In genomic region chr9:93297659-93298497, GRCh38 we compare ENCODE assay signal across 14 cellular contexts.
A peak's percentile ranks its signal among the peaks of the same experiment; 100 is the strongest.
DNase-seq lines count a peak whose midpoint lies in the region; ATAC-seq and TF ChIP-seq lines count a peak whose summit lies in the region.
"Had no signal": no experiment of that assay in that cellular context is flagged by ENCODE, and none has a peak within 500 bp of the region (broad histone marks: within the 10 kb centered on the region; RNA-seq: fewer than 3 reads in every experiment).

No MANE protein-coding gene starts in this region.

- no peak for ATAC-seq in left lung

- no peaks in the 10 kb centered on the region for H3K4me1 Mint-ChIP-seq in brain
- H3K4me1 Mint-ChIP-seq in CD8-positive, alpha-beta memory T cell, result peaks cover 0 to 6% (median 5%) of the 10 kb centered on the region in 3 donors

- H3K27ac Mint-ChIP-seq in brain, result peak overlapping the region in 3 of 5 experiments; percentile 24 to 75 (median 61)
- H3K27ac Mint-ChIP-seq in CD8-positive, alpha-beta memory T cell, result peak overlapping the region in 2 of 8 donors; percentile 25 to 27
- H3K27ac Mint-ChIP-seq: activated CD4-positive, alpha-beta memory T cell treated with anti-CD3 and anti-CD28 coated beads for 36 hours; activated naive CD8-positive, alpha-beta T cell; T-helper 1 cell treated with Interleukin-12 subunit alpha and Interleukin-12 subunit beta and Interleukin-4 antibody, amounts not matched to agents 30 μg/mL and 1 μg/mL, for 36 hours had no signal

- peaks cover 4% of the 10 kb centered on the region for H3K27me3 Mint-ChIP-seq in brain
- peaks cover 4 to 20% of the 10 kb centered on the region in 2 donors for H3K27me3 Mint-ChIP-seq in CD8-positive, alpha-beta memory T cell
- H3K27me3 Mint-ChIP-seq: activated naive CD8-positive, alpha-beta T cell had no signal

- POLR2A ChIA-PET in HEK293T (lab: Yijun Ruan, JAX), result no interaction called here
- POLR2A ChIA-PET in CD8-positive, alpha-beta memory T cell (lab: Charles Lee), result no interaction called here

- H3K4me3 ChIP-seq in retinal pigment epithelial cell (ENCODE audit: low read length), result no peak overlapping the region
- no peak overlapping the region for H3K4me3 ChIP-seq in CD8-positive, alpha-beta memory T cell (ENCODE audit: low read length)
- H3K4me3 ChIP-seq in left lung, result no peak overlapping the region
- H3K4me3 ChIP-seq: MG63 had no signal

- peaks cover 26% of the 10 kb centered on the region for H3K36me3 Mint-ChIP-seq in brain
- no peaks in the 10 kb centered on the region for H3K36me3 Mint-ChIP-seq in CD8-positive, alpha-beta memory T cell
- H3K36me3 Mint-ChIP-seq: activated CD4-positive, alpha-beta memory T cell treated with anti-CD3 and anti-CD28 coated beads for 36 hours; activated naive CD8-positive, alpha-beta T cell had no signal

- peaks cover 0 to 2% (median 0%) of the 10 kb centered on the region in 5 experiments for H3K9me3 Mint-ChIP-seq in brain
- no peaks in the 10 kb centered on the region for H3K9me3 Mint-ChIP-seq in CD8-positive, alpha-beta memory T cell
- H3K9me3 Mint-ChIP-seq: activated CD4-positive, alpha-beta memory T cell treated with anti-CD3 and anti-CD28 coated beads for 36 hours; nephron progenitor cell; T-helper 1 cell treated with Interleukin-12 subunit alpha and Interleukin-12 subunit beta and Interleukin-4 antibody, amounts not matched to agents 30 μg/mL and 1 μg/mL, for 36 hours had no signal

- TF ChIP-seq CTCF in brain (conservative IDR thresholded peaks at IDR 0.05) (no peak), retinal pigment epithelial cell (conservative IDR thresholded peaks at IDR 0.05; ENCODE audit: low read depth, low read length) (peak; percentile 3), left lung (IDR thresholded peaks at IDR 0.05) (no peak)

- DNase-seq in NCI-H345 (lab: John Stamatoyannopoulos, UW), result peak; percentile 13
- no peak for DNase-seq in NCI-H345 treated with DMSO at 0.1 percent for 48 hours (lab: John Stamatoyannopoulos, UW; ENCODE audit: unreplicated experiment)
- peak; percentile 5 for DNase-seq in HEK293T (ENCODE audit: extremely low spot score)
- no peak for DNase-seq in retinal pigment epithelial cell (ENCODE audit: low read depth)
- no peak for DNase-seq in T-helper 2 cell
- no peak for DNase-seq in CD8-positive, alpha-beta memory T cell
- DNase-seq in left lung, result no peak
- DNase-seq: activated CD4-positive, alpha-beta memory T cell treated with anti-CD3 and anti-CD28 coated beads for 36 hours; MG63; nephron progenitor cell had no signal

- no peaks in the 10 kb centered on the region for H3K4me1 ChIP-seq in CD8-positive, alpha-beta memory T cell (ENCODE audit: insufficient read depth, low read length)
- H3K4me1 ChIP-seq in left lung, result peaks cover 0 to 5% of the 10 kb centered on the region in 2 donors

- no peaks in the 10 kb centered on the region for H3K36me3 ChIP-seq in CD8-positive, alpha-beta memory T cell (ENCODE audit: insufficient read depth, low read length)
- H3K36me3 ChIP-seq in left lung, result no peaks in the 10 kb centered on the region
- H3K36me3 ChIP-seq: MG63 had no signal

- no peaks in the 10 kb centered on the region for H3K27me3 ChIP-seq in CD8-positive, alpha-beta memory T cell (ENCODE audit: insufficient read depth, low read length, poor library complexity, severe bottlenecking)
- H3K27me3 ChIP-seq in left lung, result peaks cover 0 to 33% of the 10 kb centered on the region in 2 donors
- H3K27me3 ChIP-seq: MG63 had no signal

- intact Hi-C loops in left lung (cut with DNase I), result no loop called here

- CTCF ChIA-PET in HEK293T (lab: Yijun Ruan, JAX), result no interaction called here
- CTCF ChIA-PET in CD8-positive, alpha-beta memory T cell (lab: Charles Lee), result interaction anchor here (1.0 kb wide), 1 partner anchor 189 kb away, joined by 3 read pairs; no protein-coding TSS in a partner anchor

- H3K9me3 ChIP-seq in CD8-positive, alpha-beta memory T cell (ENCODE audit: low read length), result no peaks in the 10 kb centered on the region
- no peaks in the 10 kb centered on the region for H3K9me3 ChIP-seq in left lung
- H3K9me3 ChIP-seq: MG63 had no signal

- H3K27ac ChIP-seq in CD8-positive, alpha-beta memory T cell (ENCODE audit: low read depth, low read length), result no peak overlapping the region
- H3K27ac ChIP-seq in left lung, result no peak overlapping the region
- H3K27ac ChIP-seq: HL-60 had no signal

- no peak overlapping the region for H3K4me3 Mint-ChIP-seq in brain
- no peak overlapping the region for H3K4me3 Mint-ChIP-seq in CD8-positive, alpha-beta memory T cell
- H3K4me3 Mint-ChIP-seq: activated CD4-positive, alpha-beta memory T cell treated with anti-CD3 and anti-CD28 coated beads for 36 hours; activated naive CD8-positive, alpha-beta T cell; nephron progenitor cell; T-helper 1 cell treated with Interleukin-12 subunit alpha and Interleukin-12 subunit beta and Interleukin-4 antibody, amounts not matched to agents 30 μg/mL and 1 μg/mL, for 36 hours had no signal

TF ChIP-seq in HEK293T, 16 proteins besides CTCF, POLR2A, EP300 and RAD21:
- TF ChIP-seq CTBP1 (IDR thresholded peaks at IDR 0.05; ENCODE audit: borderline replicate concordance) (no peak), HDGF (IDR thresholded peaks at IDR 0.05; ENCODE audit: borderline replicate concordance) (no peak), ZNF384 (IDR thresholded peaks at IDR 0.05) (no peak), L3MBTL2 (conservative IDR thresholded peaks at IDR 0.05) (no peak), FOXM1 (IDR thresholded peaks at IDR 0.05; ENCODE audit: borderline replicate concordance) (no peak), FOXA1 (IDR thresholded peaks at IDR 0.05) (no peak), BHLHE40 (IDR thresholded peaks at IDR 0.05; ENCODE audit: borderline replicate concordance) (no peak), ELF4 (IDR thresholded peaks at IDR 0.05) (no peak)

Comparison
In these comparisons a context has a peak if more than half of its experiments do, and no peak if none do; other contexts are left out.
1. DNase-seq: peak in NCI-H345 (single experiment) and HEK293T (single experiment); none in NCI-H345 treated with DMSO at 0.1 percent for 48 hours (single experiment), retinal pigment epithelial cell (single experiment), T-helper 2 cell (0 of 5), CD8-positive, alpha-beta memory T cell (0 of 5) and left lung (0 of 2).